Comparison of ENCODE assay signal across 29 cellular contexts in genomic region chr17:80677214-80677756, GRCh38.
A peak's percentile ranks its signal among the peaks of the same experiment; 100 is the strongest.
DNase-seq lines count a peak whose midpoint lies in the region; ATAC-seq and TF ChIP-seq lines count a peak whose summit lies in the region.
"Had no signal": no experiment of that assay in that cellular context is flagged by ENCODE, and none has a peak within 500 bp of the region (broad histone marks: within the 10 kb centered on the region; RNA-seq: fewer than 3 reads in every experiment).

No MANE protein-coding gene starts in this region.

- CTCF ChIA-PET in activated CD8-positive, alpha-beta T cell treated with anti-CD3 and anti-CD28 coated beads for 36 hours (lab: Charles Lee): interaction anchor here (1.0 to 1.7 kb wide), 2 partner anchors 14 to 18 kb away, joined by 3 read pairs; no protein-coding TSS in a partner anchor

- H3K27ac ChIP-seq in DND-41 (ENCODE audit: low read length) (0 out of 2 replicates have a peak overlapping the region, but pooled peaks have one; percentile 46), lower lobe of right lung (no peak overlapping the region)
- H3K27ac ChIP-seq: colonic mucosa, pancreas, PC-9 had no signal

- no peak for DNase-seq in activated T-cell treated with anti-CD3 and anti-CD28 coated beads, Interleukin-2, amount 50 U/mL, for 24 hours
- DNase-seq in activated T-cell treated with anti-CD3 and anti-CD28 coated beads for 4 hours (no peak), DND-41 (no peak), memory B cell (ENCODE audit: low spot score in 2 of 2) (no peak), lower lobe of right lung (no peak)
- no peak for DNase-seq in activated CD8-positive, alpha-beta T cell treated with anti-CD3 and anti-CD28 coated beads for 36 hours
- no peak for DNase-seq in NK-92 treated with Interleukin-12 subunit alpha and Interleukin-12 subunit beta, amount 100 ng/mL, for 24 hours (lab: John Stamatoyannopoulos, UW)
- DNase-seq: activated CD4-positive, CD25-positive, alpha-beta regulatory T cell; activated effector memory CD4-positive, alpha-beta T cell treated with anti-CD3 and anti-CD28 coated beads, Interleukin-2, amount 50 U/mL, for 16 hours; colonic mucosa; DMS53; effector memory CD4-positive, alpha-beta T cell; erythroblast; GDM1; glutamatergic neuron; midbrain; NCI-H1105; NCI-H187 treated with DMSO at 0.1 percent for 48 hours; NCI-H526; pancreas; PC-9; retina; small intestine; stimulated activated CD8-positive, alpha-beta memory T cell treated with anti-CD3 and anti-CD28 coated beads, Interleukin-4, amount 100 ng/mL, for 48 hours had no signal

- H3K27me3 Mint-ChIP-seq in activated T-cell treated with anti-CD3 and anti-CD28 coated beads, Interleukin-2, amount 50 U/mL, for 24 hours: no peaks in the 10 kb centered on the region
- no peaks in the 10 kb centered on the region for H3K27me3 Mint-ChIP-seq in activated CD8-positive, alpha-beta T cell treated with anti-CD3 and anti-CD28 coated beads for 36 hours
- no peaks in the 10 kb centered on the region for H3K27me3 Mint-ChIP-seq in memory B cell
- H3K27me3 Mint-ChIP-seq: B cell, type B pancreatic cell had no signal

- peaks cover 68% of the 10 kb centered on the region for H3K4me1 Mint-ChIP-seq in activated T-cell treated with anti-CD3 and anti-CD28 coated beads, Interleukin-2, amount 50 U/mL, for 24 hours (ENCODE audit: low read depth)
- H3K4me1 Mint-ChIP-seq in activated CD8-positive, alpha-beta T cell treated with anti-CD3 and anti-CD28 coated beads for 36 hours (ENCODE audit: low read depth): peaks cover 57% of the 10 kb centered on the region
- H3K4me1 Mint-ChIP-seq in memory B cell: peaks cover 23% of the 10 kb centered on the region

- peaks cover 92% of the 10 kb centered on the region for H3K79me2 ChIP-seq in DND-41 (ENCODE audit: insufficient read depth, low read length)

- intact Hi-C loops in activated CD8-positive, alpha-beta T cell treated with anti-CD3 and anti-CD28 coated beads for 36 hours (cut with micrococcal nuclease): loop anchor here (10.0 kb wide), 1 partner anchor 108 kb away; no protein-coding TSS in a partner anchor
- intact Hi-C loops in lower lobe of right lung (cut with DNase I): no loop called here

- H3K4me1 ChIP-seq in DND-41 (ENCODE audit: insufficient read depth, low read length) (peaks cover 17% of the 10 kb centered on the region), lower lobe of right lung (peaks cover 44% of the 10 kb centered on the region)
- H3K4me1 ChIP-seq: colonic mucosa, pancreas had no signal

- H3K27ac Mint-ChIP-seq in activated T-cell treated with anti-CD3 and anti-CD28 coated beads, Interleukin-2, amount 50 U/mL, for 24 hours: peak overlapping the region; percentile 47
- peak overlapping the region; percentile 72 for H3K27ac Mint-ChIP-seq in activated CD8-positive, alpha-beta T cell treated with anti-CD3 and anti-CD28 coated beads for 36 hours
- peak overlapping the region; percentile 68 for H3K27ac Mint-ChIP-seq in memory B cell
- H3K27ac Mint-ChIP-seq: B cell, type B pancreatic cell had no signal

- peaks cover 35% of the 10 kb centered on the region; the same call in 1 of the 2 replicates for H4K20me1 ChIP-seq in DND-41 (ENCODE audit: insufficient read depth, low read length)

- no peak overlapping the region for H3K4me3 Mint-ChIP-seq in activated T-cell treated with anti-CD3 and anti-CD28 coated beads, Interleukin-2, amount 50 U/mL, for 24 hours
- H3K4me3 Mint-ChIP-seq in activated CD8-positive, alpha-beta T cell treated with anti-CD3 and anti-CD28 coated beads for 36 hours: no peak overlapping the region
- no peak overlapping the region for H3K4me3 Mint-ChIP-seq in memory B cell
- H3K4me3 Mint-ChIP-seq: B cell, type B pancreatic cell had no signal

- no peak overlapping the region for H3K4me3 ChIP-seq in DND-41 (ENCODE audit: low read depth in 1 of 2, low read length in 2 of 2)
- H3K4me3 ChIP-seq in lower lobe of right lung: no peak overlapping the region
- H3K4me3 ChIP-seq: colonic mucosa, pancreas, PC-9 had no signal

- no peaks in the 10 kb centered on the region for H3K9me3 Mint-ChIP-seq in activated T-cell treated with anti-CD3 and anti-CD28 coated beads, Interleukin-2, amount 50 U/mL, for 24 hours
- no peaks in the 10 kb centered on the region for H3K9me3 Mint-ChIP-seq in activated CD8-positive, alpha-beta T cell treated with anti-CD3 and anti-CD28 coated beads for 36 hours
- no peaks in the 10 kb centered on the region for H3K9me3 Mint-ChIP-seq in memory B cell

- H3K9me3 ChIP-seq in DND-41 (ENCODE audit: insufficient read depth, low read length, severe bottlenecking) (no peaks in the 10 kb centered on the region), lower lobe of right lung (no peaks in the 10 kb centered on the region)
- H3K9me3 ChIP-seq: colonic mucosa, pancreas had no signal

- no peak overlapping the region for H3K4me2 ChIP-seq in DND-41 (ENCODE audit: insufficient read depth, low read length)
- H3K4me2 ChIP-seq: PC-9 had no signal

- POLR2A ChIA-PET in activated CD8-positive, alpha-beta T cell treated with anti-CD3 and anti-CD28 coated beads for 36 hours (lab: Charles Lee): interaction anchor here (1.0 kb wide), 1 partner anchor 11 kb away, joined by 3 read pairs; no protein-coding TSS in a partner anchor

- H3K9ac ChIP-seq in DND-41 (ENCODE audit: low read depth, low read length): no peak overlapping the region

- no peaks in the 10 kb centered on the region for H3K27me3 ChIP-seq in DND-41 (ENCODE audit: insufficient read depth, low read length, poor library complexity)
- no peaks in the 10 kb centered on the region for H3K27me3 ChIP-seq in lower lobe of right lung (ENCODE audit: low read depth)
- H3K27me3 ChIP-seq: colonic mucosa, pancreas had no signal

- no peaks in the 10 kb centered on the region for H3K36me3 ChIP-seq in DND-41 (ENCODE audit: insufficient read depth, low read length)
- no peaks in the 10 kb centered on the region for H3K36me3 ChIP-seq in lower lobe of right lung
- H3K36me3 ChIP-seq: colonic mucosa, pancreas had no signal

- H2AFZ ChIP-seq in DND-41 (ENCODE audit: low read depth, low read length): no peak overlapping the region
- H2AFZ ChIP-seq: PC-9 had no signal

- ATAC-seq in DND-41 (ENCODE audit: insufficient read depth, low read depth): no peak
- ATAC-seq in activated CD8-positive, alpha-beta T cell treated with anti-CD3 and anti-CD28 coated beads for 36 hours: no peak
- ATAC-seq in memory B cell (ENCODE audit: low read depth): no peak
- no peak for ATAC-seq in GM21825 (IDR thresholded peaks at IDR 0.05; ENCODE audit: unreplicated experiment)
- ATAC-seq in lower lobe of right lung: no peak
- ATAC-seq: HCT116, pancreas, Right ventricle myocardium inferior had no signal

- no peak for TF ChIP-seq CTCF in DND-41 (IDR thresholded peaks at IDR 0.05; ENCODE audit: borderline replicate concordance, extremely low read depth, low read length, poor library complexity, severe bottlenecking)
- no peak for TF ChIP-seq CTCF in activated CD8-positive, alpha-beta T cell treated with anti-CD3 and anti-CD28 coated beads for 36 hours (IDR thresholded peaks at IDR 0.05)
- TF ChIP-seq CTCF in lower lobe of right lung (IDR thresholded peaks at IDR 0.05): no peak

- peaks cover 2% of the 10 kb centered on the region for H3K36me3 Mint-ChIP-seq in activated T-cell treated with anti-CD3 and anti-CD28 coated beads, Interleukin-2, amount 50 U/mL, for 24 hours (ENCODE audit: low read depth)
- H3K36me3 Mint-ChIP-seq in activated CD8-positive, alpha-beta T cell treated with anti-CD3 and anti-CD28 coated beads for 36 hours (ENCODE audit: low read depth): peaks cover 10% of the 10 kb centered on the region
- no peaks in the 10 kb centered on the region for H3K36me3 Mint-ChIP-seq in memory B cell
